Comparison of ENCODE assay signal across 16 cellular contexts in the genomic region with DNA sequence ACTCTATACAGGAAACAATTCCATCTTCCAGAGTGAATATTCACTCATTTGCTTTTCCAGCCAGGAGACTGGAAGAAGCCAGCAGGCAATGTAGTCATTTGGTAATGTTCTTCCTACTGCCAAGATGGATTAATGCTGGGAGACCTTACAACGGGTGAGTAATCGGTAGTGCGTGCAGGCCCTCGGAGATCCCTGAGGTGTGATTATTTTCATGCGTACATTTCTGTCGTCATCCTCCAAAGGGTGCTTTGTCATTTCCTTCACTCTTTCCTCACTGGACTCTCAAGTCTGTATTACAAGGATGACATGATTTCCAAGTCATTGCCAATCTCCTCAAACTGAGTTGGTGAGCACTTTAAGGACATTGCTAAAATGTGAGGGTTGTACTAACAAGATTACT.
DNase-seq lines count a peak whose midpoint lies in the region; ATAC-seq and TF ChIP-seq lines count a peak whose summit lies in the region.
"Had no signal": no experiment of that assay in that cellular context is flagged by ENCODE, and none has a peak within 500 bp of the region (broad histone marks: within the 10 kb centered on the region; RNA-seq: fewer than 3 reads in every experiment).

No MANE protein-coding gene starts in this region.

- intact Hi-C loops in Right ventricle myocardium inferior (cut with DNase I) (no loop called here), left ventricle myocardium superior (cut with micrococcal nuclease) (no loop called here), posterior vena cava (cut with DNase I) (no loop called here)

- H3K4me3 ChIP-seq in fibroblast of mammary gland (ENCODE audit: control insufficient read depth, low read depth, low read length) = no peak overlapping the region
- H3K4me3 ChIP-seq: cardiac muscle cell, HAP-1 had no signal

- DNase-seq in Right ventricle myocardium inferior (ENCODE audit: missing footprints) = no peak
- DNase-seq in left ventricle myocardium superior = no peak
- peak; percentile 50 for DNase-seq in T1000 (lab: John Stamatoyannopoulos, UW)
- peak; percentile 100 for DNase-seq in fibroblast of mammary gland (ENCODE audit: low read depth)
- DNase-seq in superior temporal gyrus (ENCODE audit: extremely low spot score) = no peak
- DNase-seq in posterior vena cava (ENCODE audit: low spot score) = no peak
- no peak for DNase-seq in NCI-H526 (lab: John Stamatoyannopoulos, UW)
- no peak for DNase-seq in ureter (ENCODE audit: low spot score)
- DNase-seq: activated CD8-positive, alpha-beta memory T cell treated with anti-CD3 and anti-CD28 coated beads for 24 hours; activated effector memory CD4-positive, alpha-beta T cell treated with Interleukin-2 at 50 U/mL for 16 hours; Kasumi-1; NCI-H2029 treated with DMSO at 0.1 percent for 48 hours; NCI-H82 had no signal

- ATAC-seq in Right ventricle myocardium inferior = peak; percentile 5
- ATAC-seq in left ventricle myocardium superior = no peak
- ATAC-seq: sciatic nerve had no signal

- no peak for TF ChIP-seq CTCF in fibroblast of mammary gland (conservative IDR thresholded peaks at IDR 0.05; ENCODE audit: control insufficient read depth, insufficient read depth, low read depth, low read length)

Comparison
In these comparisons a context has a peak if more than half of its experiments do, and no peak if none do; other contexts are left out.
1. DNase-seq: peak in T1000 (single experiment) and fibroblast of mammary gland (single experiment); none in Right ventricle myocardium inferior (single experiment), left ventricle myocardium superior (single experiment), superior temporal gyrus (single experiment), posterior vena cava (single experiment), NCI-H526 (0 of 2) and ureter (single experiment).